ENCODE assay signal across 31 cellular contexts in genomic region chrX:125694171-125694570, GRCh38.
"Had no signal": no experiment of that assay in that cellular context is flagged by ENCODE, and none has a peak within 500 bp of the region (broad histone marks: within the 10 kb centered on the region; RNA-seq: fewer than 3 reads in every experiment).

No MANE protein-coding gene starts in this region.

- H3K4me3 ChIP-seq: ascending aorta, cardiac muscle cell had no signal

- H3K9me3 ChIP-seq: ascending aorta had no signal

- FAIRE-seq: bronchial epithelial cell, TTC549 had no signal

- H3K27ac ChIP-seq: ascending aorta, cardiac muscle cell, VCaP had no signal

- DNase-seq: activated B cell treated with CpG ODN at 0.5 μM for 24 hours; activated CD4-positive, alpha-beta memory T cell treated with anti-CD3 and anti-CD28 coated beads for 36 hours; activated CD4-positive, alpha-beta T cell treated with anti-CD3 and anti-CD28 coated beads for 4 hours; activated CD4-positive, alpha-beta T cell treated with anti-CD3 and anti-CD28 coated beads, Interleukin-2, amount 10 ng/mL, durations not matched to agents 24 days and 14 days; activated CD4-positive, alpha-beta T cell treated with anti-CD3 and anti-CD28 coated beads, Interleukin-2, amount 50 U/mL, for 1 hour; activated CD4-positive, alpha-beta T cell treated with anti-CD3 and anti-CD28 coated beads, Interleukin-2, amount 50 U/mL, for 4 hours; activated CD4-positive, CD25-positive, alpha-beta regulatory T cell treated with anti-CD3 and anti-CD28 coated beads, Interleukin-2, amount 50 U/mL, for 72 hours; activated CD8-positive, alpha-beta memory T cell treated with anti-CD3 and anti-CD28 coated beads, Interleukin-2, amount 50 U/mL, for 4 hours; activated CD8-positive, alpha-beta T cell treated with anti-CD3 and anti-CD28 coated beads for 36 hours; activated gamma-delta T cell; activated naive CD4-positive, alpha-beta T cell treated with anti-CD3 and anti-CD28 coated beads, Interleukin-2, amount 10 ng/mL, durations not matched to agents 7 days and 5 days; activated naive CD4-positive, alpha-beta T cell treated with Interleukin-2 at 50 U/mL for 16 hours; activated naive CD8-positive, alpha-beta T cell treated with anti-CD3 and anti-CD28 coated beads, Interleukin-2, amount 10 ng/mL, durations not matched to agents 7 days and 5 days; activated naive CD8-positive, alpha-beta T cell treated with anti-CD3 and anti-CD28 coated beads, Interleukin-2, amount 50 U/mL, for 24 hours; activated T-cell treated with anti-CD3 and anti-CD28 coated beads for 4 hours; activated T-cell treated with anti-CD3 and anti-CD28 coated beads, Interleukin-2, amount 50 U/mL, for 1 hour; activated T-cell treated with anti-CD3 and anti-CD28 coated beads, Interleukin-2, amount 50 U/mL, for 4 hours; activated T-cell treated with anti-CD3 and anti-CD28 coated beads, Interleukin-2, amount 50 U/mL, for 72 hours; amygdala; anterior cingulate cortex; caudate nucleus; cerebellar nuclear complex; T-helper 1 cell; T-helper 2 cell; T-helper 9 cell had no signal

- H3K27me3 ChIP-seq: ascending aorta, cardiac muscle cell had no signal

- H3K4me1 ChIP-seq: ascending aorta had no signal

- ATAC-seq: activated CD8-positive, alpha-beta T cell treated with anti-CD3 and anti-CD28 coated beads for 36 hours; activated naive CD8-positive, alpha-beta T cell treated with anti-CD3 and anti-CD28 coated beads, Interleukin-2, amount 50 U/mL, for 24 hours; activated T-cell treated with anti-CD3 and anti-CD28 coated beads, Interleukin-2, amount 50 U/mL, for 4 hours; activated T-cell treated with anti-CD3 and anti-CD28 coated beads, Interleukin-2, amount 50 U/mL, for 72 hours; activated T-helper 17 cell treated with anti-CD3 and anti-CD28 coated beads, Interleukin-2, amount 50 U/mL, for 72 hours had no signal

- H3K36me3 ChIP-seq: ascending aorta, cardiac muscle cell had no signal
